2 cellular contexts compared by ENCODE assay signal in the genomic region with DNA sequence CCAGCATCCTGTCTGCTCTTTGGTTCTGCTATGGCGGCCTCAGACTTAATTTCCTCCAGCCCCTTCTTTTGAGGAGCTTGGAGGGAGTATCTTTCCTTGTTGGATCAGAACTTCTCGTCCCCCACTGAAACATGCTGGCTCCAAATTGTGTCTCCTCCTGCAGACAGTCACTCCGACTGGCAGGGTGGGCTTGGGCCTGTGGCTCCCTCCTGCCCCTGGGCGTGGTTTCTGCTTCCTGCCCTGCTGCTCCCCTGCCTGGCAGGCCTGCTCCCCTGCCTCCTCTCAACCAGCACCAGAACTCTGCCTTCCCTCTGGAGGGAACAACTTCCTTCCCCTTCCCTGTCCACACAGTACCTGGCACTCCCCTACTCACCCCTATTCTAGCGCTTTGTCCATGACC. TPM values are rescaled to one million over a fixed set of nuclear protein-coding genes. Genes with fewer than 3 reads are reported as not detected.
"Had no signal": no experiment of that assay in that cellular context is flagged by ENCODE, and none has a peak within 500 bp of the region (broad histone marks: within the 10 kb centered on the region; RNA-seq: fewer than 3 reads in every experiment).

No MANE protein-coding gene starts in this region.

RNA-seq across cellular contexts. Expression of a gene that starts 3.8 kb away (rescaled TPM):
- total RNA-seq: natural killer cell treated with Interleukin-12 subunit alpha and Interleukin-12 subunit beta and Interleukin-15 and Interleukin-18, amount 100 ng/mL, for 72 hours had no signal
- polyA plus RNA-seq: naive thymus-derived CD8-positive, alpha-beta T cell had no signal
